In the genomic region with DNA sequence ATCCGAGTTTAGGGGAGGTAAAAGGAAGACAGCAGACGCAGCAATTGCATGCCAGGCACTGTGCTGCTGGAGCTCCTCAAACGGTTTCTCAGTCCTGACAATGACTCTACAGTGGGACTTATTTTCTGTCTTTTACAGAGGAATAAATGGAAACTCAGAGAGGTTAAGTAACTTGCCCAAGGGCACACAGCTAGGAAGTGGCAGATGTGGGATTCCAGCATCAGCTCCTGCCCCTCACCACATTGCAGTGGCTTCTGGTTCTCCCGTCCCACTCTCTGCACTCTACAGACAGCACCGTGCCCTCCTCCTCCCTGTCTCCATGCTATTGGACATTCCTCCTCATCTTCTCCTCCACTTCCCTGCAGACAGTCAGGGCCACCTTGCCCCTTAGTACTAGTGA, we compare ENCODE assay signal across 23 cellular contexts.
"Had no signal": no experiment of that assay in that cellular context is flagged by ENCODE, and none has a peak within 500 bp of the region (broad histone marks: within the 10 kb centered on the region; RNA-seq: fewer than 3 reads in every experiment).

No MANE protein-coding gene starts in this region.

- H2AFZ ChIP-seq: neural progenitor cell had no signal

- H3K36me3 ChIP-seq: esophagus squamous epithelium, lower lobe of right lung, neural progenitor cell, pancreas, sigmoid colon, stomach, tibial artery, upper lobe of left lung had no signal

- H3K36me3 Mint-ChIP-seq: natural killer cell treated with Interleukin-12 subunit alpha and Interleukin-12 subunit beta and Interleukin-15 and Interleukin-18, amount 100 ng/mL, for 72 hours; neural progenitor cell had no signal

- H3K4me3 ChIP-seq: esophagus squamous epithelium, lower lobe of right lung, neural progenitor cell, pancreas, sigmoid colon, stomach, tibial artery, upper lobe of left lung had no signal

- DNase-seq: caudate nucleus; cerebellar nuclear complex; effector CD8-positive, alpha-beta T cell; erythroblast; esophagus squamous epithelium; foreskin melanocyte; glutamatergic neuron; hypothalamus; immature natural killer cell; left ventricle myocardium superior; lower lobe of right lung; nucleus accumbens; pancreas; sigmoid colon; stimulated activated CD4-positive, alpha-beta T cell treated with anti-CD3 and anti-CD28 coated beads, Interleukin-2, amount 100 ng/mL, for 24 hours; stimulated activated CD4-positive, alpha-beta T cell treated with anti-CD3 and anti-CD28 coated beads, Interleukin-4, amount 100 ng/mL, for 24 hours; stimulated activated naive CD4-positive, alpha-beta T cell treated with Interleukin-2 at 50 U/mL for 16 hours; stomach; upper lobe of left lung had no signal

- H3K4me3 Mint-ChIP-seq: immature natural killer cell; natural killer cell treated with Interleukin-12 subunit alpha and Interleukin-12 subunit beta and Interleukin-15 and Interleukin-18, amount 100 ng/mL, for 72 hours; stimulated activated effector memory CD8-positive, alpha-beta T cell treated with anti-CD3 and anti-CD28 coated beads, Interleukin-12 subunit alpha, Interleukin-12 subunit beta, amount 100 ng/mL, for 72 hours had no signal

- H3K4me2 ChIP-seq: neural progenitor cell had no signal

- H3K27ac Mint-ChIP-seq: natural killer cell treated with Interleukin-12 subunit alpha and Interleukin-12 subunit beta and Interleukin-15 and Interleukin-18, amount 100 ng/mL, for 72 hours; neural progenitor cell had no signal

- H3K27me3 ChIP-seq: neural progenitor cell, pancreas, sigmoid colon, tibial artery, upper lobe of left lung had no signal

- H3K9me3 Mint-ChIP-seq: immature natural killer cell; natural killer cell treated with Interleukin-12 subunit alpha and Interleukin-12 subunit beta and Interleukin-15 and Interleukin-18, amount 100 ng/mL, for 72 hours; neural progenitor cell; stimulated activated effector memory CD8-positive, alpha-beta T cell treated with anti-CD3 and anti-CD28 coated beads, Interleukin-12 subunit alpha, Interleukin-12 subunit beta, amount 100 ng/mL, for 72 hours had no signal

- H3K27ac ChIP-seq: esophagus squamous epithelium, lower lobe of right lung, neural progenitor cell, pancreas, sigmoid colon, stomach, tibial artery, upper lobe of left lung had no signal

- H3K9me3 ChIP-seq: esophagus squamous epithelium, lower lobe of right lung, pancreas, sigmoid colon, tibial artery, upper lobe of left lung had no signal

- ATAC-seq: left ventricle myocardium superior; pancreas; stimulated activated effector memory CD8-positive, alpha-beta T cell treated with anti-CD3 and anti-CD28 coated beads, Interleukin-12 subunit alpha, Interleukin-12 subunit beta, amount 100 ng/mL, for 72 hours had no signal

- H3K9ac ChIP-seq: neural progenitor cell had no signal
